10 cellular contexts compared by ENCODE assay signal in the genomic region with DNA sequence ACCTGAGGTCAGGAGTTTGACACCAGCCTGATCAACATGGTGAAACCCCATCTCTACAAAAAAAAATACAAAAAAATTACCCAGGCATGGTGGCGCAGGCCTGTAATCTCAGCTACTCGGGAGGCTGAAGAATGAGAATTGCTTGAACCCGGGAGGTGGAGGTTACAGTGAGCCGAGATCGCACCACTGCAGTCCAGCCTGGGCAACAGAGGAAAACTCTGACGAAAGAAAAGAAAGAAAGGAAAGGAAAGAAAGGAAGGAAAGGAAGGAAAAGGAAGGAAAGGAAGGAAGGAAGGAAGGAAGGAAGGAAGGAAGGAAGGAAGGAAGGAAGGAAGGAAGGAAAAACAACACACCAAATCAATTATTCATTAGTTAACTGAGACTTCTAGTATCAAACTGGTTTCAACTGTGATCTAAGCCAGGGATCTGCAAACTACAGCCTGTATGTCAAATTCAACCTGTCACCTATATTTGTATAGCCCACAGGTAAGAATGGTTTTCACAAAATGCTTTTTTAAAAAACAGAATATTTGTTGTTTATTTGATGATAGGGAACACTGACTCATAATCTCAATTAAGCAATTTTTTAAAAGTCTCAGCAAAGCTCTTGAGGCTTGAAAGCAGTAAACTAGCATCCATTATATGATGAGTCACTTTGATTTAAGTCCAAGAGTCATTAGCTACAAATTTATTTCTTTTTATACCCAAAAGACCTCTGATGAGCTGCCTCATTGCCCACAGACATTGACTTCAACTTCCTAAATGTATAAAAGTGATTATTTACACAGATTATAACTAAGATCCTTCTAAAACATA.
DNase-seq lines count a peak whose midpoint lies in the region; ATAC-seq and TF ChIP-seq lines count a peak whose summit lies in the region.
"Had no signal": no experiment of that assay in that cellular context is flagged by ENCODE, and none has a peak within 500 bp of the region (broad histone marks: within the 10 kb centered on the region; RNA-seq: fewer than 3 reads in every experiment).

No MANE protein-coding gene starts in this region.

- DNase-seq in activated CD4-positive, alpha-beta T cell treated with anti-CD3 and anti-CD28 coated beads for 36 hours, result no peak
- DNase-seq in activated CD4-positive, alpha-beta T cell treated with anti-CD3 and anti-CD28 coated beads for 4 hours, result no peak
- peak; percentile 88 for DNase-seq in M059J (ENCODE audit: low read depth)
- DNase-seq in central memory CD8-positive, alpha-beta T cell (ENCODE audit: low spot score in 2 of 2), result no peak
- peak; percentile 24 for DNase-seq in retinal pigment epithelial cell (ENCODE audit: low read depth)
- DNase-seq in KBM-7, result no peak
- DNase-seq in NCI-H146 (lab: John Stamatoyannopoulos, UW), result no peak
- DNase-seq: activated CD8-positive, alpha-beta memory T cell treated with anti-CD3 and anti-CD28 coated beads, Interleukin-2, amount 50 U/mL, for 4 hours had no signal

- in situ Hi-C loops in KBM-7 (cut with MboI; ENCODE audit: low pct_unique_long_range_greater_than_20kb, low sequenced_read_pairs), result no loop called here

- intact Hi-C loops in activated CD4-positive, alpha-beta T cell treated with anti-CD3 and anti-CD28 coated beads for 36 hours (cut with DNase I, micrococcal nuclease), result no loop called here

- H3K36me3 Mint-ChIP-seq in activated CD4-positive, alpha-beta T cell treated with anti-CD3 and anti-CD28 coated beads for 36 hours (ENCODE audit: low read depth), result peaks cover 18% of the 10 kb centered on the region
- peaks cover 5% of the 10 kb centered on the region for H3K36me3 Mint-ChIP-seq in central memory CD8-positive, alpha-beta T cell (ENCODE audit: insufficient read depth)

- no peak for ATAC-seq in activated CD4-positive, alpha-beta T cell treated with anti-CD3 and anti-CD28 coated beads for 36 hours
- no peak for ATAC-seq in central memory CD8-positive, alpha-beta T cell (replicated peaks; ENCODE audit: extremely low read depth, poor library complexity, severe bottlenecking)
- ATAC-seq in GM19452 (IDR thresholded peaks at IDR 0.05; ENCODE audit: unreplicated experiment), result no peak

- TF ChIP-seq CTCF in retinal pigment epithelial cell (conservative IDR thresholded peaks at IDR 0.05; ENCODE audit: low read depth, low read length), result no peak

- CTCF ChIA-PET in activated CD4-positive, alpha-beta T cell treated with anti-CD3 and anti-CD28 coated beads for 36 hours (lab: Charles Lee), result interaction anchor here (0.6 to 1.7 kb wide), 4 partner anchors 10 to 125 kb away, joined by 3 to 4 read pairs (median 3); no protein-coding TSS in a partner anchor

- peaks cover 50% of the 10 kb centered on the region for H3K4me1 Mint-ChIP-seq in activated CD4-positive, alpha-beta T cell treated with anti-CD3 and anti-CD28 coated beads for 36 hours
- H3K4me1 Mint-ChIP-seq in central memory CD8-positive, alpha-beta T cell, result peaks cover 48% of the 10 kb centered on the region

- H3K27me3 Mint-ChIP-seq in activated CD4-positive, alpha-beta T cell treated with anti-CD3 and anti-CD28 coated beads for 36 hours, result no peaks in the 10 kb centered on the region
- no peaks in the 10 kb centered on the region for H3K27me3 Mint-ChIP-seq in central memory CD8-positive, alpha-beta T cell

- no peak overlapping the region for H3K4me3 Mint-ChIP-seq in activated CD4-positive, alpha-beta T cell treated with anti-CD3 and anti-CD28 coated beads for 36 hours
- H3K4me3 Mint-ChIP-seq in central memory CD8-positive, alpha-beta T cell, result no peak overlapping the region

- no peak overlapping the region for H3K4me3 ChIP-seq in retinal pigment epithelial cell (ENCODE audit: low read length)
- H3K4me3 ChIP-seq: BLaER1 had no signal

- peaks cover 2% of the 10 kb centered on the region for H3K9me3 Mint-ChIP-seq in activated CD4-positive, alpha-beta T cell treated with anti-CD3 and anti-CD28 coated beads for 36 hours (ENCODE audit: low read depth)
- H3K9me3 Mint-ChIP-seq in central memory CD8-positive, alpha-beta T cell, result no peaks in the 10 kb centered on the region

- POLR2A ChIA-PET in activated CD4-positive, alpha-beta T cell treated with anti-CD3 and anti-CD28 coated beads for 36 hours (lab: Charles Lee), result no interaction called here

- peak overlapping the region; percentile 42 for H3K27ac Mint-ChIP-seq in activated CD4-positive, alpha-beta T cell treated with anti-CD3 and anti-CD28 coated beads for 36 hours
- H3K27ac Mint-ChIP-seq in central memory CD8-positive, alpha-beta T cell (ENCODE audit: low read depth), result peak overlapping the region; percentile 22

Comparison
In these comparisons a context has a peak if more than half of its experiments do, and no peak if none do; other contexts are left out.
1. DNase-seq: peak in M059J (single experiment) and retinal pigment epithelial cell (single experiment); none in activated CD4-positive, alpha-beta T cell treated with anti-CD3 and anti-CD28 coated beads for 36 hours (single experiment), activated CD4-positive, alpha-beta T cell treated with anti-CD3 and anti-CD28 coated beads for 4 hours (0 of 2), central memory CD8-positive, alpha-beta T cell (0 of 2), KBM-7 (single experiment) and NCI-H146 (single experiment).